1 cellular context compared by ENCODE assay signal in the genomic region with DNA sequence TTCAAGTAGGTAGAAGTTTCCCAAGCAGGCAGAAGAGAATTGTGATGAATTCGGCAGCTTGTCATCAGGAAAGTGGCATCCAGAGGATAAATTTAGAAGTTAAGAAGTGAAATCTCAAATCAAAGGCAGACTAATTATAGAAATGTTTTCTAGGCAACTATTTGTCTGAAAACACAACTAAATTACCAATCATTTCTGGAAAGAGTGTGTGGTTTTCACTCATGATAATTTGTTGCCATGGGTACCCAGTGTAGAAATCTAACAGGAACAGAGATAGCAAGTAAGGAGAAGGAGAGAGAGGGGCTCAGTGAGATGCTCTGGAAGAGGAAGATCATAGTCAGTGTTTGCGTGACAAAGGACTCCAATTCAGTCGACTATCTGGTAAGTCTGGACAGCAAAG.
TF ChIP-seq lines count a peak whose summit lies in the region.

No MANE protein-coding gene starts in this region.

TF ChIP-seq in WTC11, 78 proteins besides CTCF, POLR2A, EP300 and RAD21 (continued from another document):
- TF ChIP-seq ZNF281 (CRISPR knock-in tag; IDR thresholded peaks at IDR 0.05) (no peak), GRHL2 (CRISPR knock-in tag; IDR thresholded peaks at IDR 0.05; ENCODE audit: insufficient replicate concordance, severe bottlenecking) (no peak), CDX4 (CRISPR knock-in tag; IDR thresholded peaks at IDR 0.05; ENCODE audit: borderline replicate concordance) (no peak)
